ENCODE assay signal across 8 cellular contexts in genomic region chr16:57600048-57600835, GRCh38. TPM values are rescaled to one million over a fixed set of nuclear protein-coding genes. Genes with fewer than 3 reads are reported as not detected.
DNase-seq lines count a peak whose midpoint lies in the region; ATAC-seq and TF ChIP-seq lines count a peak whose summit lies in the region.

No MANE protein-coding gene starts in this region.

- H3K4me3 ChIP-seq in esophagus muscularis mucosa, result no peak overlapping the region

- TF ChIP-seq EP300 in esophagus muscularis mucosa (IDR thresholded peaks at IDR 0.05), result no peak

- WGBS in esophagus muscularis mucosa, result 38% methylated on average over 4 of the region's 12 CpGs

- peaks cover 13% of the 10 kb centered on the region for H3K4me1 Mint-ChIP-seq in nephron progenitor cell

- no peak for ATAC-seq in GM18517 (IDR thresholded peaks at IDR 0.05; ENCODE audit: unreplicated experiment)

- H3K27me3 Mint-ChIP-seq in nephron progenitor cell (ENCODE audit: low read depth, poor library complexity), result peaks cover 42% of the 10 kb centered on the region

- no peak overlapping the region for H3K27ac Mint-ChIP-seq in nephron progenitor cell

- H3K9me3 Mint-ChIP-seq in nephron progenitor cell, result peaks cover 3% of the 10 kb centered on the region

- peaks cover 0 to 35% (median 0%) of the 10 kb centered on the region in 4 donors for H3K27me3 ChIP-seq in esophagus muscularis mucosa

- H3K36me3 Mint-ChIP-seq in nephron progenitor cell (ENCODE audit: low read depth), result no peaks in the 10 kb centered on the region

- DNase-seq in NCI-H748 (lab: John Stamatoyannopoulos, UW; ENCODE audit: unreplicated experiment) (peak; percentile 41), NCI-H748 treated with DMSO at 0.1 percent for 48 hours (lab: John Stamatoyannopoulos, UW) (no peak), HuH-7.5 (ENCODE audit: low spot score) (peak; percentile 57), esophagus muscularis mucosa (ENCODE audit: extremely low spot score) (no peak), nephron progenitor cell (peak; percentile 75), NCI-H187 treated with DMSO at 0.1 percent for 48 hours (lab: John Stamatoyannopoulos, UW) (no peak)

- TF ChIP-seq POLR2A in esophagus muscularis mucosa (IDR thresholded peaks at IDR 0.05; ENCODE audit: low read depth), result no peak

- no peaks in the 10 kb centered on the region for H3K36me3 ChIP-seq in esophagus muscularis mucosa

- H3K4me1 ChIP-seq in esophagus muscularis mucosa, result peaks cover 0 to 4% (median 2%) of the 10 kb centered on the region in 4 donors

- TF ChIP-seq CTCF in VCaP (conservative IDR thresholded peaks at IDR 0.05) (peak; percentile 77), esophagus muscularis mucosa (IDR thresholded peaks at IDR 0.05) (peak; percentile 31 to 50 (median 34)), nephron progenitor cell (IDR thresholded peaks at IDR 0.05) (peak; percentile 76)

- no peak overlapping the region for H3K4me3 Mint-ChIP-seq in nephron progenitor cell

- peaks cover 0 to 22% (median 11%) of the 10 kb centered on the region in 4 donors for H3K9me3 ChIP-seq in esophagus muscularis mucosa

- intact Hi-C loops in esophagus muscularis mucosa (cut with DNase I), result no loop called here

- H3K27ac ChIP-seq in VCaP, result no peak overlapping the region
- no peak overlapping the region for H3K27ac ChIP-seq in esophagus muscularis mucosa (replicated peaks in 1 of 4)

RNA-seq across cellular contexts. Expression of gene ADGRG1, which starts 28.2 kb away (rescaled TPM):
- total RNA-seq in esophagus muscularis mucosa, result 10 to 100 TPM; 17.4 to 21.4 (median 19.1) TPM

RNA-seq across cellular contexts. Expression of gene ADGRG5, which starts 57.8 kb away (rescaled TPM):
- total RNA-seq in esophagus muscularis mucosa, result under 1 TPM in 3 of 4 donors, not detected in 1; under 0.01 to 0.34 (median 0.17) TPM

Comparison
In these comparisons a context has a peak if more than half of its experiments do, and no peak if none do; other contexts are left out.
1. DNase-seq: peak in NCI-H748 (single experiment), HuH-7.5 (single experiment) and nephron progenitor cell (single experiment); none in NCI-H748 treated with DMSO at 0.1 percent for 48 hours (single experiment), esophagus muscularis mucosa (single experiment) and NCI-H187 treated with DMSO at 0.1 percent for 48 hours (single experiment).
2. Peak in every context shown above with its lines, with median percentiles within 50 percentile points of each other: CTCF ChIP-seq.